ENCODE assay signal across 1 cellular context in the genomic region with DNA sequence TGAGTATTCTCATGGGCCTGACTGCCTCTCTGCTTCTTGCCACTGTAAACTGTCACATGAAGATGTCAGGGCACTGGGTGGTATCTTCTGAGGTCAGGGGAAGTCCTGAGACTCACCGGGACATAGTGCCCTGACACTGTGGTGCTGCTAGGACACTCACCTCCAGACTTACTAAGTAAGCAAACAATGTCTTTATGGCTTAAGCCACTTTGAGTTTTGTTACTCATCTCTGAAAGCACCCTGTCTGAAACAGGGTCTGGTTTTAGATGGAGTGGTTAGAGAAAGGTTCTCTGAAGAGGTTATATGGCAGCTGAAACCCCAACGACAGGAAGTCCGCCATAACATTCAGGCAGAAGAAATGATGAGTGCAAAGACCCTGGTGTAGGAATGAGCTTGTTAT.
TF ChIP-seq lines count a peak whose summit lies in the region.

No MANE protein-coding gene starts in this region.

TF ChIP-seq in HepG2, 621 proteins besides CTCF, POLR2A, EP300 and RAD21:
- TF ChIP-seq, protein P1, sequence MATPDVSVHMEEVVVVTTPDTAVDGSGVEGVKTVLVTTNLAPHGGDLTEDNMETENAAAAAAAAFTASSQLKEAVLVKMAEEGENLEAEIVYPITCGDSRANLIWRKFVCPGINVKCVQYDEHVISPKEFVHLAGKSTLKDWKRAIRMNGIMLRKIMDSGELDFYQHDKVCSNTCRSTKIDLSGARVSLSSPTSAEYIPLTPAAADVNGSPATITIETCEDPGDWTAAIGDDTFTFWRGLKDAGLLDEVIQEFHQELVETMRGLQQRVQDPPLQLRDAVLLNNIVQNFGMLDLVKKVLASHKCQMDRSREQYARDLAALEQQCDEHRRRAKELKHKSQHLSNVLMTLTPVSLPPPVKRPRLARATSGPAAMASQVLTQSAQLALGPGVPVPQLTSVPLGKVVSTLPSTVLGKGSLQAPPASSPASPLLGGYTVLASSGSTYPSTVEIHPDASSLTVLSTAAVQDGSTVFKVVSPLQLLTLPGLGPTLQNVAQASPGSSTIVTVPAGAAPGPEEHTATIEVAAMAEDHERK (CRISPR knock-in tag; IDR thresholded peaks at IDR 0.05; ENCODE audit: low read depth), result no peak
- TF ChIP-seq, protein P2, sequence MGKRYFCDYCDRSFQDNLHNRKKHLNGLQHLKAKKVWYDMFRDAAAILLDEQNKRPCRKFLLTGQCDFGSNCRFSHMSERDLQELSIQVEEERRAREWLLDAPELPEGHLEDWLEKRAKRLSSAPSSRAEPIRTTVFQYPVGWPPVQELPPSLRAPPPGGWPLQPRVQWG (CRISPR knock-in tag; IDR thresholded peaks at IDR 0.05; ENCODE audit: borderline replicate concordance, low read depth), result no peak
- TF ChIP-seq ZNF274 (CRISPR knock-in tag; IDR thresholded peaks at IDR 0.05) (no peak), FOXK1 (CRISPR knock-in tag; IDR thresholded peaks at IDR 0.05; ENCODE audit: borderline replicate concordance, low read depth) (no peak), KAT2B (IDR thresholded peaks at IDR 0.05; ENCODE audit: borderline replicate concordance, low read depth, low read length) (no peak), MAFF (IDR thresholded peaks at IDR 0.05; ENCODE audit: low read depth, low read length) (no peak), ZNF619 (CRISPR knock-in tag; IDR thresholded peaks at IDR 0.05) (no peak), ZNF775 (CRISPR knock-in tag; IDR thresholded peaks at IDR 0.05; ENCODE audit: borderline replicate concordance) (no peak), HNRNPUL1 (IDR thresholded peaks at IDR 0.05; ENCODE audit: low read depth, low read length) (no peak)
- TF ChIP-seq, protein P3, sequence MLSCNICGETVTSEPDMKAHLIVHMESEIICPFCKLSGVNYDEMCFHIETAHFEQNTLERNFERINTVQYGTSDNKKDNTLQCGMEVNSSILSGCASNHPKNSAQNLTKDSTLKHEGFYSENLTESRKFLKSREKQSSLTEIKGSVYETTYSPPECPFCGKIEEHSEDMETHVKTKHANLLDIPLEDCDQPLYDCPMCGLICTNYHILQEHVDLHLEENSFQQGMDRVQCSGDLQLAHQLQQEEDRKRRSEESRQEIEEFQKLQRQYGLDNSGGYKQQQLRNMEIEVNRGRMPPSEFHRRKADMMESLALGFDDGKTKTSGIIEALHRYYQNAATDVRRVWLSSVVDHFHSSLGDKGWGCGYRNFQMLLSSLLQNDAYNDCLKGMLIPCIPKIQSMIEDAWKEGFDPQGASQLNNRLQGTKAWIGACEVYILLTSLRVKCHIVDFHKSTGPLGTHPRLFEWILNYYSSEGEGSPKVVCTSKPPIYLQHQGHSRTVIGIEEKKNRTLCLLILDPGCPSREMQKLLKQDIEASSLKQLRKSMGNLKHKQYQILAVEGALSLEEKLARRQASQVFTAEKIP (CRISPR knock-in tag; IDR thresholded peaks at IDR 0.05; ENCODE audit: borderline replicate concordance), result no peak
